ENCODE assay signal across 20 cellular contexts in the genomic region with DNA sequence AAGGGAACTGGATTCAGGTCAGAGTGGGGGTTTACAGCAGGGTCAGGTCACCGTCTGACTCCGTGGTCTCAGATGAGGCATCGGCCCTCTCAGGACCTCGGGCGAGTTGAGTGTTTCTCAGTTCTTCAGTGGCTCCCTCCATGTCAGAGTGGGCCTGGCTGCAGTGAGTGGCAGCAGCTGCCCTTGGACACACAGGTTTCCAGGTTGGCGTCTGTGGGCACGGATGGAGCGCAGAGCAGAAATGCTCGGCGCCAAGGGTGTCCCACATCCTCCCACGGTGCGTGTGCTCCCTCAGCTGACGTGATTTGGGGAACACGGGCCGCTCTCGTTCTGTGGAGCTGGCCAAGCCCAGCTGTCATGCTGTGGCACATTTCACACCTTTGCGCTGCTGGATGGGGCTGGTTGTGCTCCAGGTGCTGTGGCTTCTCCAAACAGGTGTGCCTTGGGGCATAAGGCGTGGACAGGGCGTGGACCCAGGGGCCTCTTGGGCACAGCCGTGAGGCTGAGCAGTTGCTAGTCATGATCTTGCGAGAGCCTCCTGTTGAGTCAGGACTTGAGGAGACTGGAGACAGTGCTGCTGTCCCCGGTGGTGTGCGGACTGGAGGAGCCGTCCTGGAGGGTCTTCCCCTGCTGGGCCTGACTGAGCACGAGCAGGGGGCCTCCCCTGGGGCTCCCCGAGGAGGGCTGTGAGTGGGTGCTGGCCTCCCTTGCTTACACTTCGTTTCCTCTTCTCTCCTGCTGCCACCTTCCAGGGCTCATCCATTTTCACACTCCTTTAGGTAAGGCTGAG. TPM values are rescaled to one million over a fixed set of nuclear protein-coding genes. Genes with fewer than 3 reads are reported as not detected.
DNase-seq lines count a peak whose midpoint lies in the region; ATAC-seq, FAIRE-seq and TF ChIP-seq lines count a peak whose summit lies in the region.
"Had no signal": no experiment of that assay in that cellular context is flagged by ENCODE, and none has a peak within 500 bp of the region (broad histone marks: within the 10 kb centered on the region; RNA-seq: fewer than 3 reads in every experiment).

No MANE protein-coding gene starts in this region.

- DNase-seq in GM12891 (ENCODE audit: insufficient read length, low spot score) (no peak), RWPE2 (ENCODE audit: low spot score) (peak; percentile 90), osteoblast (ENCODE audit: insufficient read length, low spot score, missing footprints) (peak; percentile 43), tibial nerve (ENCODE audit: low spot score in 2 of 2) (no peak), epidermal melanocyte (ENCODE audit: insufficient read length, low spot score) (no peak)
- DNase-seq in activated naive CD4-positive, alpha-beta T cell (lab: John Stamatoyannopoulos, UW) = no peak
- DNase-seq: activated CD8-positive, alpha-beta memory T cell treated with anti-CD3 and anti-CD28 coated beads, Interleukin-2, amount 50 U/mL, for 4 hours; cerebellar nuclear complex; DMS79; HFFc6; NCI-H146 had no signal

- TF ChIP-seq EP300 in tibial nerve (IDR thresholded peaks at IDR 0.05) = no peak

- H3K36me3 ChIP-seq in RWPE2 (ENCODE audit: low read depth) (peaks cover 93% of the 10 kb centered on the region), osteoblast (ENCODE audit: insufficient read depth, low read length) (peaks cover 75% of the 10 kb centered on the region), tibial nerve (peaks cover 0 to 97% (median 21%) of the 10 kb centered on the region in 3 donors)

- FAIRE-seq in GM12891 (lab: Jason Lieb, UNC) = peak; percentile 28
- FAIRE-seq: endothelial cell of umbilical vein, urothelium cell line had no signal

- peaks cover 75% of the 10 kb centered on the region for H4K20me1 ChIP-seq in osteoblast (ENCODE audit: insufficient read depth, low read length)

- no peak overlapping the region for H2AFZ ChIP-seq in osteoblast (ENCODE audit: low read length)

- no peak for TF ChIP-seq POLR2A in GM12891 (IDR thresholded peaks at IDR 0.05; ENCODE audit: low read depth, low read length)
- TF ChIP-seq POLR2A in tibial nerve (IDR thresholded peaks at IDR 0.05) = no peak

- H3K79me2 ChIP-seq in osteoblast (ENCODE audit: insufficient read depth, low read length) = peaks cover 77% of the 10 kb centered on the region

- no peak overlapping the region for H3K4me2 ChIP-seq in osteoblast (ENCODE audit: insufficient read depth, low read length)

- H3K9me3 ChIP-seq in RWPE2 (ENCODE audit: severe bottlenecking) (no peaks in the 10 kb centered on the region), osteoblast (ENCODE audit: low read depth, low read length) (no peaks in the 10 kb centered on the region), tibial nerve (no peaks in the 10 kb centered on the region)

- no peak overlapping the region for H3K4me3 ChIP-seq in RWPE2 (ENCODE audit: severe bottlenecking)
- no peak overlapping the region for H3K4me3 ChIP-seq in osteoblast (ENCODE audit: insufficient read depth, low read length)
- H3K4me3 ChIP-seq in tibial nerve = no peak overlapping the region

- H3K27me3 ChIP-seq in RWPE2 (ENCODE audit: insufficient read depth, poor library complexity, severe bottlenecking) (no peaks in the 10 kb centered on the region), osteoblast (ENCODE audit: insufficient read depth, low read length) (no peaks in the 10 kb centered on the region), tibial nerve (no peaks in the 10 kb centered on the region)

- whole genome bisulfite sequencing in tibial nerve, 2 donors = 88 to 93% methylated on average over 19 to 24 of the region's 27 CpGs

- H3K27ac ChIP-seq in RWPE2 (ENCODE audit: poor library complexity, severe bottlenecking) (peak overlapping the region; percentile 4), osteoblast (ENCODE audit: low read depth, low read length) (no peak overlapping the region), tibial nerve (no peak overlapping the region)
- H3K27ac ChIP-seq: HL-60 had no signal

- H3K4me1 ChIP-seq in RWPE2 (ENCODE audit: insufficient read depth, poor library complexity, severe bottlenecking) (peaks cover 21% of the 10 kb centered on the region), osteoblast (ENCODE audit: insufficient read depth, low read length) (peaks cover 6% of the 10 kb centered on the region), tibial nerve (no peaks in the 10 kb centered on the region)

- TF ChIP-seq CTCF in RWPE2 (IDR thresholded peaks at IDR 0.05; ENCODE audit: poor library complexity, severe bottlenecking) (no peak), osteoblast (IDR thresholded peaks at IDR 0.05; ENCODE audit: extremely low read depth, low read depth, low read length) (no peak), tibial nerve (IDR thresholded peaks at IDR 0.05) (no peak)

- peak; percentile 62 for ATAC-seq in RWPE2 (ENCODE audit: low read depth)
- ATAC-seq: Panc1 had no signal

TF ChIP-seq in GM12891, 5 proteins besides CTCF, POLR2A, EP300 and RAD21:
- TF ChIP-seq TAF1 (IDR thresholded peaks at IDR 0.05; ENCODE audit: low read depth, low read length) = no peak
- no peak for TF ChIP-seq POU2F2 (IDR thresholded peaks at IDR 0.05; ENCODE audit: low read depth, low read length)
- no peak for TF ChIP-seq SPI1 (IDR thresholded peaks at IDR 0.05; ENCODE audit: low read depth, low read length)

RNA-seq across cellular contexts. Expression of gene DNAJC5, which starts 9.5 kb away (rescaled TPM):
- polyA plus RNA-seq in GM12891 (2012; ENCODE audit: low read depth, missing spikeins) = 18.2 TPM
- 41.5 and 53.9 TPM in 2 replicates for total RNA-seq in osteoblast
- 10 to 100 TPM; 30.6 to 40.2 (median 32.1) TPM for total RNA-seq in tibial nerve

RNA-seq across cellular contexts. Expression of gene TPD52L2, which starts 20.4 kb away (rescaled TPM):
- polyA plus RNA-seq in GM12891 (2012; ENCODE audit: low read depth, missing spikeins) = 41.8 TPM
- total RNA-seq in osteoblast = 99.6 and 115 TPM in 2 replicates
- total RNA-seq in tibial nerve = 100 to 1,000 TPM; 108 to 122 (median 115) TPM

RNA-seq across cellular contexts. Expression of gene ABHD16B, which starts 24.2 kb away (rescaled TPM):
- 0.26 TPM for polyA plus RNA-seq in GM12891 (2012; ENCODE audit: low read depth, missing spikeins)
- not detected in 2 replicates for total RNA-seq in osteoblast
- not detected for total RNA-seq in tibial nerve
- total RNA-seq: activated naive CD4-positive, alpha-beta T cell treated with anti-CD3 and anti-CD28 coated beads, Interleukin-2, amount 50 U/mL, for 72 hours; endothelial cell of umbilical vein; HFFc6; LHCN-M2; myocyte; NCI-H460 had no signal
- polyA plus RNA-seq: BJ, endothelial cell of umbilical vein had no signal

RNA-seq across cellular contexts. Expression of gene ZBTB46, which starts 54.4 kb away (rescaled TPM):
- polyA plus RNA-seq in GM12891 (2012; ENCODE audit: low read depth, missing spikeins) = 2.8 TPM
- total RNA-seq in osteoblast (under 0.01 and 0.36 TPM in 2 replicates), tibial nerve (10 to 100 TPM; 11.5 to 20.4 (median 12.6) TPM)

Comparison
In these comparisons a context has a peak if more than half of its experiments do, and no peak if none do; other contexts are left out.
1. DNase-seq: peak in RWPE2 (single experiment) and osteoblast (single experiment); none in GM12891 (single experiment), tibial nerve (0 of 2), epidermal melanocyte (single experiment) and activated naive CD4-positive, alpha-beta T cell (0 of 4).